Comparison of ENCODE assay signal across 8 cellular contexts in the genomic region with DNA sequence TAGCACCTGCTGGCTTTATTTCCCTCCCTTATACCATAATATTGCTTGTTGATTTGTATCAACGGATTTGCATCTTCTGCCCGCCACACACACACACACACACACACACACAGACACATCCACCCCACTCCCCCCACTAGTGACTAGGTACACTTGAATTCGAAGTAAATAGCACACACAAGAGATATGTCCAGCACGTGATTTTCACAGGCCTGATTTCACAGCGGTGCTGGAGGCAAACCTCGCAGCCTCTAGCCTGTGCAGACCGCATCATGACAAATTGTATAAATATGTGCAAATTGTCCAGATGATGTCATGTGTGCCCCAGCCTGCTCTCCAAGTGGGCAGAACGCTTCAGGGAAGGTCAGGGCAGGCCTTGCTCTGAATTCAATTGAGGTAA.
DNase-seq lines count a peak whose midpoint lies in the region; ATAC-seq, FAIRE-seq and TF ChIP-seq lines count a peak whose summit lies in the region.
"Not testable (repeated sequence)": the region's sequence is repeated elsewhere in the genome, so short reads cannot be mapped to it uniquely, and the experiment has no call there.

No MANE protein-coding gene starts in this region.

- H3K27me3 ChIP-seq in spleen (replicated peaks in 1 of 7); aorta (ENCODE audit: control insufficient read depth in 1 of 2, insufficient read depth in 2 of 2, low read length in 1 of 2): not testable (repeated sequence)

- intact Hi-C loops in kidney (cut with DNase I); spleen (cut with DNase I; ENCODE audit: low total_unique reads); aorta (cut with DNase I): not testable (repeated sequence)

- not testable (repeated sequence) for H3K9ac ChIP-seq in kidney (ENCODE audit: low read length in 2 of 2)

- H3K27ac Mint-ChIP-seq in activated T-helper 17 cell treated with anti-CD3 and anti-CD28 coated beads, Interleukin-2, amount 50 U/mL, for 72 hours; memory B cell: not testable (repeated sequence)

- H3K4me1 Mint-ChIP-seq in activated T-helper 17 cell treated with anti-CD3 and anti-CD28 coated beads, Interleukin-2, amount 50 U/mL, for 72 hours; memory B cell: not testable (repeated sequence)

- H3K27me3 Mint-ChIP-seq in activated T-helper 17 cell treated with anti-CD3 and anti-CD28 coated beads, Interleukin-2, amount 50 U/mL, for 72 hours; memory B cell: not testable (repeated sequence)

- FAIRE-seq in kidney (lab: Jason Lieb, UNC): not testable (repeated sequence)

- not testable (repeated sequence) for H3K4me3 ChIP-seq in kidney (ENCODE audit: low read length in 2 of 2); spleen; aorta (ENCODE audit: low read length in 2 of 2)

- not testable (repeated sequence) for TF ChIP-seq CTCF in kidney (IDR thresholded peaks at IDR 0.05; ENCODE audit: borderline replicate concordance, extremely low read depth, insufficient read depth); spleen (IDR thresholded peaks at IDR 0.05 in 8 of 11, conservative IDR thresholded peaks at IDR 0.05 in 3 of 11)

- H3K9me3 Mint-ChIP-seq in activated T-helper 17 cell treated with anti-CD3 and anti-CD28 coated beads, Interleukin-2, amount 50 U/mL, for 72 hours; memory B cell: not testable (repeated sequence)

- H3K27ac ChIP-seq in kidney (ENCODE audit: low read depth in 2 of 2, low read length in 2 of 2); spleen; aorta (ENCODE audit: low read depth in 1 of 2, low read length in 2 of 2): not testable (repeated sequence)

- H3K4me1 ChIP-seq in kidney (ENCODE audit: control insufficient read depth in 1 of 2, insufficient read depth in 1 of 2, low read depth in 1 of 2, low read length in 2 of 2); spleen; aorta (ENCODE audit: control insufficient read depth in 1 of 2, insufficient read depth in 2 of 2, low read length in 2 of 2): not testable (repeated sequence)

- TF ChIP-seq POLR2A in spleen (IDR thresholded peaks at IDR 0.05): not testable (repeated sequence)

- not testable (repeated sequence) for H3K9me3 ChIP-seq in kidney (ENCODE audit: control insufficient read depth in 1 of 2, low read length in 2 of 2); aorta (ENCODE audit: control insufficient read depth, low read length)
- H3K9me3 ChIP-seq in spleen: peaks cover 0 to 40% (median 33%) of the 10 kb centered on the region in 8 donors

- ATAC-seq in activated T-helper 17 cell treated with anti-CD3 and anti-CD28 coated beads, Interleukin-2, amount 50 U/mL, for 72 hours (replicated peaks): peak; percentile 22
- ATAC-seq in memory B cell (ENCODE audit: low read depth) (peak; percentile 11), aorta (ENCODE audit: low FRiP score) (peak; percentile 0)

- not testable (repeated sequence) for H3K36me3 Mint-ChIP-seq in activated T-helper 17 cell treated with anti-CD3 and anti-CD28 coated beads, Interleukin-2, amount 50 U/mL, for 72 hours (ENCODE audit: low read depth); memory B cell

- DNase-seq in Daoy (ENCODE audit: low read depth) (peak; percentile 45), RPMI7951 (ENCODE audit: low read depth) (peak; percentile 66), glomerular visceral epithelial cell (ENCODE audit: extremely low spot score) (peak; percentile 56), kidney (peak; percentile 54), spleen (peak; percentile 71)
- not testable (repeated sequence) for DNase-seq in memory B cell (ENCODE audit: low spot score in 2 of 2); aorta

- not testable (repeated sequence) for H3K36me3 ChIP-seq in kidney (ENCODE audit: control insufficient read depth in 1 of 2, insufficient read depth in 2 of 2, low read length in 2 of 2); spleen; aorta (ENCODE audit: control insufficient read depth in 1 of 2, insufficient read depth in 2 of 2, low read length in 1 of 2)

- WGBS in spleen, 5 donors: 60 to 69% (median 65%) methylated on average over 7 of the region's 8 CpGs
- WGBS in aorta, 2 donors: 56 to 65% methylated on average over 7 of the region's 8 CpGs

- not testable (repeated sequence) for H3K4me3 Mint-ChIP-seq in activated T-helper 17 cell treated with anti-CD3 and anti-CD28 coated beads, Interleukin-2, amount 50 U/mL, for 72 hours; memory B cell
